Comparison of ENCODE assay signal across 16 cellular contexts in genomic region chrX:56618250-56618649, GRCh38.
"Had no signal": no experiment of that assay in that cellular context is flagged by ENCODE, and none has a peak within 500 bp of the region (broad histone marks: within the 10 kb centered on the region; RNA-seq: fewer than 3 reads in every experiment).

No MANE protein-coding gene starts in this region.

- H3K4me1 Mint-ChIP-seq: activated CD8-positive, alpha-beta memory T cell treated with anti-CD3 and anti-CD28 coated beads, Interleukin-2, amount 10 ng/mL, durations not matched to agents 7 days and 5 days had no signal

- H3K27me3 Mint-ChIP-seq: activated CD8-positive, alpha-beta memory T cell treated with anti-CD3 and anti-CD28 coated beads, Interleukin-2, amount 10 ng/mL, durations not matched to agents 7 days and 5 days; activated naive CD8-positive, alpha-beta T cell; naive thymus-derived CD8-positive, alpha-beta T cell had no signal

- ATAC-seq: activated CD8-positive, alpha-beta memory T cell treated with anti-CD3 and anti-CD28 coated beads, Interleukin-2, amount 10 ng/mL, durations not matched to agents 7 days and 5 days; activated T-cell treated with anti-CD3 and anti-CD28 coated beads, Interleukin-2, amount 50 U/mL, for 4 hours; left lobe of liver; mucosa of descending colon; naive thymus-derived CD8-positive, alpha-beta T cell; upper lobe of right lung had no signal

- H3K4me1 ChIP-seq: suprapubic skin, upper lobe of right lung had no signal

- DNase-seq: activated CD4-positive, alpha-beta T cell treated with anti-CD3 and anti-CD28 coated beads, Interleukin-2, amount 50 U/mL, for 1 hour; activated CD8-positive, alpha-beta memory T cell treated with anti-CD3 and anti-CD28 coated beads, Interleukin-2, amount 10 ng/mL, durations not matched to agents 7 days and 5 days; activated effector memory CD4-positive, alpha-beta T cell treated with anti-CD3 and anti-CD28 coated beads, Interleukin-2, amount 50 U/mL, for 16 hours; activated T-cell treated with anti-CD3 and anti-CD28 coated beads, Interleukin-2, amount 50 U/mL, for 4 hours; anterior cingulate cortex; endodermal cell; mammary epithelial cell; mucosa of descending colon; naive thymus-derived CD8-positive, alpha-beta T cell; stimulated activated CD4-positive, alpha-beta T cell treated with anti-CD3 and anti-CD28 coated beads, Interleukin-2, amount 100 ng/mL, for 48 hours; stimulated activated naive CD4-positive, alpha-beta T cell treated with Interleukin-2 at 50 U/mL for 16 hours; T-helper 1 cell; upper lobe of right lung had no signal

- H3K4me3 ChIP-seq: mucosa of descending colon, suprapubic skin, upper lobe of right lung had no signal

- H3K9me3 ChIP-seq: mucosa of descending colon, suprapubic skin, upper lobe of right lung had no signal

- H3K27ac Mint-ChIP-seq: activated CD8-positive, alpha-beta memory T cell treated with anti-CD3 and anti-CD28 coated beads, Interleukin-2, amount 10 ng/mL, durations not matched to agents 7 days and 5 days; activated naive CD8-positive, alpha-beta T cell; endodermal cell; naive thymus-derived CD8-positive, alpha-beta T cell had no signal

- H3K4me3 Mint-ChIP-seq: activated CD8-positive, alpha-beta memory T cell treated with anti-CD3 and anti-CD28 coated beads, Interleukin-2, amount 10 ng/mL, durations not matched to agents 7 days and 5 days; activated naive CD8-positive, alpha-beta T cell; activated T-cell treated with anti-CD3 and anti-CD28 coated beads, Interleukin-2, amount 50 U/mL, for 4 hours; endodermal cell; naive thymus-derived CD8-positive, alpha-beta T cell had no signal

- H3K27ac ChIP-seq: suprapubic skin, upper lobe of right lung had no signal

- H3K27me3 ChIP-seq: suprapubic skin, upper lobe of right lung had no signal

- H3K36me3 ChIP-seq: suprapubic skin, upper lobe of right lung had no signal
